17 cellular contexts compared by ENCODE assay signal in genomic region chr1:116331523-116331922, GRCh38.
"Had no signal": no experiment of that assay in that cellular context is flagged by ENCODE, and none has a peak within 500 bp of the region (broad histone marks: within the 10 kb centered on the region; RNA-seq: fewer than 3 reads in every experiment).

No MANE protein-coding gene starts in this region.

- ATAC-seq: foreskin keratinocyte; left ventricle myocardium superior; stimulated activated naive B cell treated with anti-CD40 and anti-IgM and Interleukin-4, amounts not matched to agents 10 μg/mL and 1 μg/mL and 100 μg/mL, for 72 hours; stimulated activated naive CD8-positive, alpha-beta T cell treated with anti-CD3 and anti-CD28 coated beads, Interleukin-15, amount 100 ng/mL, for 72 hours had no signal

- H3K27ac ChIP-seq: esophagus squamous epithelium, foreskin keratinocyte, sigmoid colon, skin epidermis, thoracic aorta, uterus had no signal

- H3K9me3 ChIP-seq: esophagus squamous epithelium, sigmoid colon, thoracic aorta, uterus had no signal

- H3K36me3 ChIP-seq: esophagus squamous epithelium, sigmoid colon, thoracic aorta, uterus had no signal

- H3K4me1 ChIP-seq: sigmoid colon, uterus had no signal

- DNase-seq: esophagus squamous epithelium; foreskin keratinocyte; left colon; left ventricle myocardium superior; mesenchymal stem cell; midbrain; naive B cell; nephron progenitor cell; sigmoid colon; stimulated activated CD4-positive, alpha-beta T cell treated with anti-CD3 and anti-CD28 coated beads, Interleukin-2, amount 100 ng/mL, for 24 hours; stimulated activated CD4-positive, alpha-beta T cell treated with anti-CD3 and anti-CD28 coated beads, Interleukin-4, amount 100 ng/mL, for 4 hours; stimulated activated naive B cell treated with anti-CD40 and anti-IgM and Interleukin-4, amounts not matched to agents 10 μg/mL and 1 μg/mL and 100 μg/mL, for 72 hours; stimulated activated naive CD8-positive, alpha-beta T cell treated with anti-CD3 and anti-CD28 coated beads, Interleukin-15, amount 100 ng/mL, for 72 hours; uterus had no signal

- H3K27me3 ChIP-seq: esophagus squamous epithelium, foreskin keratinocyte, sigmoid colon, uterus had no signal

- H3K4me3 ChIP-seq: esophagus squamous epithelium, lung, sigmoid colon, skin epidermis, thoracic aorta, uterus had no signal
